In the genomic region with DNA sequence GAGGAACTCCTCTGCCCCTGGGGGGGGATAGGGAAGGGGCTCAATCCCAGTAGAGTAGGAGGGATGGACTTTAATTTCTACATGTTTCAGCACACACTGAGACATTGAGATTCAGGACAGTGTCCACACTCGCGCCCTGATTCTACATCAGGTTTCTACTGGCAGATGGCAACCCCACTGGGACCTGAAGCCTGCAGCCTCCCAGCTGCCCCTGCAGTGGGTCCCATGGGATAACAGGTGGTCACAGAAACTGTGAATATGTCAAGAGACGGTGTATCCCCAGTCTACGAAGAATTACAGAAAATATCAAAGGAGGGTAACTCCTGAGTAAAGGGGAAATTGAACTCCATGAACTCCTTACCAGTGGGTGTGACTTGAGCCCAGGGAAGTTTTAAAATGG, we compare ENCODE assay signal across 27 cellular contexts. TPM values are rescaled to one million over a fixed set of nuclear protein-coding genes. Genes with fewer than 3 reads are reported as not detected.
DNase-seq lines count a peak whose midpoint lies in the region; ATAC-seq, FAIRE-seq and TF ChIP-seq lines count a peak whose summit lies in the region.
"Had no signal": no experiment of that assay in that cellular context is flagged by ENCODE, and none has a peak within 500 bp of the region (broad histone marks: within the 10 kb centered on the region; RNA-seq: fewer than 3 reads in every experiment).

No MANE protein-coding gene starts in this region.

- 84 to 89% (median 89%) methylated on average over 4 of the region's 4 CpGs for WGBS in small intestine, 3 donors

- no peak overlapping the region for H3K27ac Mint-ChIP-seq in type B pancreatic cell
- H3K27ac Mint-ChIP-seq: H9 had no signal

- peaks cover 9% of the 10 kb centered on the region for H3K36me3 ChIP-seq in BLaER1
- no peaks in the 10 kb centered on the region for H3K36me3 ChIP-seq in small intestine (ENCODE audit: control insufficient read depth in 2 of 2, insufficient read depth in 2 of 2, low read length in 2 of 2)
- H3K36me3 ChIP-seq: esophagus muscularis mucosa, gastrocnemius medialis, spleen had no signal

- H3K9ac ChIP-seq in BLaER1: peak overlapping the region; percentile 88

- H3K9me3 ChIP-seq in BLaER1 (peaks cover 11% of the 10 kb centered on the region), small intestine (ENCODE audit: control insufficient read depth, low read depth) (no peaks in the 10 kb centered on the region)
- H3K9me3 ChIP-seq: esophagus muscularis mucosa, gastrocnemius medialis had no signal

- H3K4me1 Mint-ChIP-seq in type B pancreatic cell (ENCODE audit: unreplicated experiment): peaks cover 5% of the 10 kb centered on the region
- H3K4me1 Mint-ChIP-seq: H9 had no signal

- ATAC-seq in HG03378 (IDR thresholded peaks at IDR 0.05; ENCODE audit: unreplicated experiment): no peak
- ATAC-seq in HG02885 (IDR thresholded peaks at IDR 0.05; ENCODE audit: poor library complexity, unreplicated experiment): no peak
- ATAC-seq: gastrocnemius medialis, HepG2 had no signal

- DNase-seq in D341Med (ENCODE audit: low spot score) (peak; percentile 70), NCI-H2171 (lab: John Stamatoyannopoulos, UW) (peak; percentile 92), ecto neural progenitor cell (ENCODE audit: low spot score) (peak; percentile 29), type B pancreatic cell (ENCODE audit: extremely low spot score, unreplicated experiment) (no peak), small intestine (no peak)
- DNase-seq: activated CD4-positive, alpha-beta T cell treated with anti-CD3 and anti-CD28 coated beads, Interleukin-2, amount 50 U/mL, for 48 hours; activated naive CD4-positive, alpha-beta T cell treated with anti-CD3 and anti-CD28 coated beads, Interleukin-2, amount 50 U/mL, for 16 hours; AML-193; effector memory CD4-positive, alpha-beta T cell; gastrocnemius medialis; H9; NCI-H146; NCI-H510A; nucleus accumbens; SIG-M5 had no signal

- H3K4me2 ChIP-seq in BLaER1: peak overlapping the region; percentile 96

- no peak for TF ChIP-seq CTCF in type B pancreatic cell (conservative IDR thresholded peaks at IDR 0.05)

- peaks cover 41% of the 10 kb centered on the region for H3K27me3 Mint-ChIP-seq in type B pancreatic cell

- H3K4me3 Mint-ChIP-seq in type B pancreatic cell: no peak overlapping the region
- H3K4me3 Mint-ChIP-seq: H9 had no signal

- H3K4me3 ChIP-seq in BLaER1: peak overlapping the region; percentile 74
- H3K4me3 ChIP-seq in small intestine (ENCODE audit: low read depth in 1 of 2, low read length in 2 of 2): no peak overlapping the region
- H3K4me3 ChIP-seq: esophagus muscularis mucosa, gastrocnemius medialis, spleen had no signal

- H3K4me1 ChIP-seq in BLaER1 (peaks cover 85% of the 10 kb centered on the region), small intestine (ENCODE audit: control insufficient read depth in 2 of 2, insufficient read depth in 1 of 2, low read depth in 1 of 2, low read length in 1 of 2) (peaks cover 0 to 7% of the 10 kb centered on the region in 2 donors)
- H3K4me1 ChIP-seq: gastrocnemius medialis had no signal

- no peaks in the 10 kb centered on the region for H3K9me3 Mint-ChIP-seq in type B pancreatic cell

- H3K27me3 ChIP-seq in BLaER1: no peaks in the 10 kb centered on the region
- peaks cover 3 to 4% of the 10 kb centered on the region in 2 donors for H3K27me3 ChIP-seq in small intestine (ENCODE audit: control insufficient read depth in 2 of 2, insufficient read depth in 2 of 2, low read length in 2 of 2)

- no peak for FAIRE-seq in small intestine (lab: Jason Lieb, UNC)
- FAIRE-seq: astrocyte, GM18507, HepG2 had no signal

- peaks cover 18% of the 10 kb centered on the region for H4K20me1 ChIP-seq in BLaER1

- H3K27ac ChIP-seq in BLaER1 (peak overlapping the region; percentile 92), small intestine (ENCODE audit: low read depth in 1 of 2, low read length in 1 of 2) (no peak overlapping the region)
- H3K27ac ChIP-seq: esophagus muscularis mucosa, gastrocnemius medialis, spleen had no signal

- H3K36me3 Mint-ChIP-seq in type B pancreatic cell: no peaks in the 10 kb centered on the region

RNA-seq across cellular contexts. Expression of gene TERT, which starts 2.4 kb away (rescaled TPM):
- 1.7 and 2.4 TPM in 2 replicates for total RNA-seq in type B pancreatic cell (ENCODE audit: low replicate concordance)
- 1 to 10 TPM in 1 of 3 donors, under 1 TPM in 1, not detected in 1; 0.54 to 1.4 TPM for polyA plus RNA-seq in small intestine
- total RNA-seq: esophagus muscularis mucosa, gastrocnemius medialis, kidney epithelial cell, lung microvascular endothelial cell, renal cortical epithelial cell, urinary bladder had no signal
- polyA plus RNA-seq: urinary bladder had no signal

RNA-seq across cellular contexts. Expression of gene CLPTM1L, which starts 47.7 kb away (rescaled TPM):
- 84.8 and 90.1 TPM in 2 replicates for total RNA-seq in type B pancreatic cell (ENCODE audit: low replicate concordance)
- 10 to 100 TPM; 45.8 to 99.7 (median 56.7) TPM for polyA plus RNA-seq in small intestine

Comparison
In these comparisons a context has a peak if more than half of its experiments do, and no peak if none do; other contexts are left out.
1. DNase-seq: peak in D341Med (single experiment), NCI-H2171 (single experiment) and ecto neural progenitor cell (single experiment); none in type B pancreatic cell (single experiment) and small intestine (single experiment).